Comparison of ENCODE assay signal across 8 cellular contexts in genomic region chr1:19974822-19975416, GRCh38. TPM values are rescaled to one million over a fixed set of nuclear protein-coding genes. Genes with fewer than 3 reads are reported as not detected.
DNase-seq lines count a peak whose midpoint lies in the region; ATAC-seq and TF ChIP-seq lines count a peak whose summit lies in the region.

No MANE protein-coding gene starts in this region.

- H3K27ac ChIP-seq in RWPE1 (no peak overlapping the region), dorsolateral prefrontal cortex (peak overlapping the region in 2 of 59 donors; percentile 18 to 28)

- POLR2A ChIA-PET in RWPE1 (lab: Yijun Ruan, JAX; ENCODE audit: low non-redundant PET) = no interaction called here

- TF ChIP-seq CTCF in RWPE1 (conservative IDR thresholded peaks at IDR 0.05; ENCODE audit: low read depth) = peak; percentile 45
- peak in 50 of 56 donors; percentile 12 to 61 (median 41) for TF ChIP-seq CTCF in dorsolateral prefrontal cortex (IDR thresholded peaks at IDR 0.05 in 54 of 56, conservative IDR thresholded peaks at IDR 0.05 in 2 of 56; ENCODE audit: low read depth in 1 of 56, partially characterized antibody in 56 of 56)

- ATAC-seq in GM18502 (IDR thresholded peaks at IDR 0.05; ENCODE audit: poor library complexity, unreplicated experiment) = no peak

- peak; percentile 29 for DNase-seq in DMS53 treated with DMSO at 0.1 percent for 48 hours (lab: John Stamatoyannopoulos, UW; ENCODE audit: unreplicated experiment)
- DNase-seq in HUDEP-2 (lab: John Stamatoyannopoulos, UW; ENCODE audit: unreplicated experiment in 76 of 76) = peak in 57 of 76 experiments; percentile 2 to 76 (median 27)
- DNase-seq in RWPE1 (ENCODE audit: low spot score) = peak; percentile 75
- DNase-seq in dorsolateral prefrontal cortex = peak in 1 of 10 donors; percentile 11
- DNase-seq in lung microvascular endothelial cell (ENCODE audit: low read depth in 2 of 2) = peak; percentile 83 to 84
- DNase-seq in ureter (ENCODE audit: low spot score) = peak; percentile 76
- DNase-seq in midbrain (lab: John Stamatoyannopoulos, UW) = no peak

- H3K27me3 ChIP-seq in dorsolateral prefrontal cortex = peaks cover 0 to 13% (median 0%) of the 10 kb centered on the region in 45 donors

- CTCF ChIA-PET in RWPE1 (lab: Yijun Ruan, JAX) = interaction anchor here (0.5 to 1.7 kb wide), 11 partner anchors 9 to 400 kb away, joined by 3 to 8 read pairs (median 3); no protein-coding TSS in a partner anchor

- intact Hi-C loops in dorsolateral prefrontal cortex (cut with DNase I) = no loop called here

- no peak overlapping the region for H3K4me3 ChIP-seq in dorsolateral prefrontal cortex

RNA-seq across cellular contexts. Expression of gene PLA2G2A, which starts 4.5 kb away (rescaled TPM):
- total RNA-seq in dorsolateral prefrontal cortex (1 to 10 TPM in 3 of 120 experiments, under 1 TPM in 2, not detected in 115; 0.63 to 2.2 (median 1.0) TPM), lung microvascular endothelial cell (not detected in 2 replicates), ureter (165 TPM)

RNA-seq across cellular contexts. Expression of gene PLA2G2E, which starts 51.5 kb away (rescaled TPM):
- total RNA-seq in dorsolateral prefrontal cortex = not detected
- not detected in 2 replicates for total RNA-seq in lung microvascular endothelial cell
- not detected for total RNA-seq in ureter

Comparison
In these comparisons a context has a peak if more than half of its experiments do, and no peak if none do; other contexts are left out.
1. RNA of gene PLA2G2A, which starts 4.5 kb away (total RNA-seq): 165 TPM in ureter (single experiment); 0.63 to 2.2 TPM in dorsolateral prefrontal cortex and not detected in lung microvascular endothelial cell; every median in the first group is over 10 times any median in the second.